1 cellular context compared by ENCODE assay signal in genomic region chr9:101028346-101029299, GRCh38.
TF ChIP-seq lines count a peak whose summit lies in the region.

Gene PLPPR1 (plus strand): TSS chr9:101028727.

TF ChIP-seq in HepG2, 621 proteins besides CTCF, POLR2A, EP300 and RAD21 (continued from another document):
- TF ChIP-seq, protein P1, sequence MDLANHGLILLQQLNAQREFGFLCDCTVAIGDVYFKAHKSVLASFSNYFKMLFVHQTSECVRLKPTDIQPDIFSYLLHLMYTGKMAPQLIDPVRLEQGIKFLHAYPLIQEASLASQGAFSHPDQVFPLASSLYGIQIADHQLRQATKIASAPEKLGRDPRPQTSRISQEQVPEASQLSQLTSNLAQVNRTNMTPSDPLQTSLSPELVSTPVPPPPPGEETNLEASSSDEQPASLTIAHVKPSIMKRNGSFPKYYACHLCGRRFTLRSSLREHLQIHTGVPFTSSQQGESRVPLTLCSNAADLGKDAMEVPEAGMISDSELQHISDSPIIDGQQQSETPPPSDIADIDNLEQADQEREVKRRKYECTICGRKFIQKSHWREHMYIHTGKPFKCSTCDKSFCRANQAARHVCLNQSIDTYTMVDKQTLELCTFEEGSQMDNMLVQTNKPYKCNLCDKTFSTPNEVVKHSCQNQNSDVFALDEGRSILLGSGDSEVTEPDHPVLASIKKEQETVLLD (CRISPR knock-in tag; IDR thresholded peaks at IDR 0.05; ENCODE audit: low read depth) = no peak
- TF ChIP-seq PRMT3 (CRISPR knock-in tag; IDR thresholded peaks at IDR 0.05; ENCODE audit: borderline replicate concordance, low read depth) (no peak), GFI1 (CRISPR knock-in tag; IDR thresholded peaks at IDR 0.05; ENCODE audit: borderline replicate concordance) (peak; percentile 22; the same call in 1 of the 2 replicates), KDM2A (CRISPR knock-in tag; IDR thresholded peaks at IDR 0.05; ENCODE audit: borderline replicate concordance, low read depth) (peak; percentile 58; the same call in 1 of the 2 replicates), MTERF4 (CRISPR knock-in tag; IDR thresholded peaks at IDR 0.05) (0 out of 2 replicates have a peak, but pooled peaks have one; percentile 31), ZNF224 (CRISPR knock-in tag; IDR thresholded peaks at IDR 0.05) (no peak), ZBTB37 (CRISPR knock-in tag; IDR thresholded peaks at IDR 0.05) (peak; percentile 78; the same call in 1 of the 2 replicates), ZHX1 (CRISPR knock-in tag; IDR thresholded peaks at IDR 0.05; ENCODE audit: low read depth) (0 out of 2 replicates have a peak, but pooled peaks have one; percentile 10), ZNF274 (CRISPR knock-in tag; IDR thresholded peaks at IDR 0.05) (0 out of 2 replicates have a peak, but pooled peaks have one; percentile 10), KLF15 (CRISPR knock-in tag; IDR thresholded peaks at IDR 0.05; ENCODE audit: borderline replicate concordance) (0 out of 2 replicates have a peak, but pooled peaks have one; percentile 43), ZNF10 (CRISPR knock-in tag; IDR thresholded peaks at IDR 0.05; ENCODE audit: borderline replicate concordance, low read depth) (no peak), ZNF776 (CRISPR knock-in tag; IDR thresholded peaks at IDR 0.05) (no peak; the same call in 1 of the 2 replicates), ETV6 (CRISPR knock-in tag; conservative IDR thresholded peaks at IDR 0.05) (no peak), ZNF562 (CRISPR knock-in tag; IDR thresholded peaks at IDR 0.05; ENCODE audit: borderline replicate concordance) (no peak), HDAC2 (CRISPR knock-in tag; IDR thresholded peaks at IDR 0.05) (no peak), ATF7 (IDR thresholded peaks at IDR 0.05) (no peak), ATF7 (CRISPR knock-in tag; IDR thresholded peaks at IDR 0.05) (0 out of 2 replicates have a peak, but pooled peaks have one; percentile 13), MXD4 (CRISPR knock-in tag; IDR thresholded peaks at IDR 0.05) (peak; percentile 73), ZNF3 (CRISPR knock-in tag; IDR thresholded peaks at IDR 0.05) (no peak), KLF12 (CRISPR knock-in tag; IDR thresholded peaks at IDR 0.05; ENCODE audit: borderline replicate concordance) (peak; percentile 61; the same call in 1 of the 2 replicates), ZNF556 (CRISPR knock-in tag; IDR thresholded peaks at IDR 0.05; ENCODE audit: borderline replicate concordance) (peak; percentile 19; the same call in 1 of the 2 replicates), SNAPC2 (CRISPR knock-in tag; IDR thresholded peaks at IDR 0.05) (no peak), ZBTB14 (CRISPR knock-in tag; IDR thresholded peaks at IDR 0.05) (peak; percentile 92), CREB1 (IDR thresholded peaks at IDR 0.05) (no peak), CREB1 (CRISPR knock-in tag; IDR thresholded peaks at IDR 0.05) (no peak), TP53 (CRISPR knock-in tag; conservative IDR thresholded peaks at IDR 0.05) (no peak), ZNF644 (CRISPR knock-in tag; IDR thresholded peaks at IDR 0.05; ENCODE audit: low read depth) (no peak), SMAD1 (CRISPR knock-in tag; IDR thresholded peaks at IDR 0.05; ENCODE audit: borderline replicate concordance, low read depth) (no peak), ZNF260 (CRISPR knock-in tag; IDR thresholded peaks at IDR 0.05; ENCODE audit: borderline replicate concordance, low read depth) (no peak), ZNF558 (CRISPR knock-in tag; IDR thresholded peaks at IDR 0.05; ENCODE audit: borderline replicate concordance) (no peak), POGZ (CRISPR knock-in tag; IDR thresholded peaks at IDR 0.05) (no peak; the same call in none of the 2 replicates), KAT8 (CRISPR knock-in tag; IDR thresholded peaks at IDR 0.05) (no peak; the same call in 1 of the 2 replicates)
- TF ChIP-seq, protein P2, sequence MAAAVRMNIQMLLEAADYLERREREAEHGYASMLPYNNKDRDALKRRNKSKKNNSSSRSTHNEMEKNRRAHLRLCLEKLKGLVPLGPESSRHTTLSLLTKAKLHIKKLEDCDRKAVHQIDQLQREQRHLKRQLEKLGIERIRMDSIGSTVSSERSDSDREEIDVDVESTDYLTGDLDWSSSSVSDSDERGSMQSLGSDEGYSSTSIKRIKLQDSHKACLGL (CRISPR knock-in tag; IDR thresholded peaks at IDR 0.05) = peak; percentile 18; the same call in 1 of the 2 replicates
- TF ChIP-seq, protein P3, sequence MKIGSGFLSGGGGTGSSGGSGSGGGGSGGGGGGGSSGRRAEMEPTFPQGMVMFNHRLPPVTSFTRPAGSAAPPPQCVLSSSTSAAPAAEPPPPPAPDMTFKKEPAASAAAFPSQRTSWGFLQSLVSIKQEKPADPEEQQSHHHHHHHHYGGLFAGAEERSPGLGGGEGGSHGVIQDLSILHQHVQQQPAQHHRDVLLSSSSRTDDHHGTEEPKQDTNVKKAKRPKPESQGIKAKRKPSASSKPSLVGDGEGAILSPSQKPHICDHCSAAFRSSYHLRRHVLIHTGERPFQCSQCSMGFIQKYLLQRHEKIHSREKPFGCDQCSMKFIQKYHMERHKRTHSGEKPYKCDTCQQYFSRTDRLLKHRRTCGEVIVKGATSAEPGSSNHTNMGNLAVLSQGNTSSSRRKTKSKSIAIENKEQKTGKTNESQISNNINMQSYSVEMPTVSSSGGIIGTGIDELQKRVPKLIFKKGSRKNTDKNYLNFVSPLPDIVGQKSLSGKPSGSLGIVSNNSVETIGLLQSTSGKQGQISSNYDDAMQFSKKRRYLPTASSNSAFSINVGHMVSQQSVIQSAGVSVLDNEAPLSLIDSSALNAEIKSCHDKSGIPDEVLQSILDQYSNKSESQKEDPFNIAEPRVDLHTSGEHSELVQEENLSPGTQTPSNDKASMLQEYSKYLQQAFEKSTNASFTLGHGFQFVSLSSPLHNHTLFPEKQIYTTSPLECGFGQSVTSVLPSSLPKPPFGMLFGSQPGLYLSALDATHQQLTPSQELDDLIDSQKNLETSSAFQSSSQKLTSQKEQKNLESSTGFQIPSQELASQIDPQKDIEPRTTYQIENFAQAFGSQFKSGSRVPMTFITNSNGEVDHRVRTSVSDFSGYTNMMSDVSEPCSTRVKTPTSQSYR (CRISPR knock-in tag; IDR thresholded peaks at IDR 0.05; ENCODE audit: borderline replicate concordance) = no peak
